In the genomic region with DNA sequence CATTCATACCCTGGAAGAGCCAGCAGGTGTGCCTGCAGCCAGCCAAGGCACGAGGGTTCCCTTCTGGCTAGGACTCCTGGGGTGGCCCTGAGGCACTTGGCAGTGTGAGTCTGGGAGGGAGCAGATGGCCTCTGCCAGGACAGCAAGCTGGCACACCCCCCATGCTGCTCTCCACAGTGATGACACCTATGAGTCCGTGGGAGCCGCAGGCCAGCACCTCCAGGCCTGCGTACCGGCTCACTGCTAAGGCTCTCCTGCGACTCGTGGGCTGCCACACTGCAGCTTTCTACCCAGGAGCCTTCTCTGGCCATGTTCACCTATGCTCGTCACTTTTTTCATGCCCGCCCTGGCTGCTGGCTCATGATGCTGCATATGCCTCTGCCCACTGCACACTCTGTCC, we compare ENCODE assay signal across 16 cellular contexts.
DNase-seq lines count a peak whose midpoint lies in the region; ATAC-seq and TF ChIP-seq lines count a peak whose summit lies in the region.
"Had no signal": no experiment of that assay in that cellular context is flagged by ENCODE, and none has a peak within 500 bp of the region (broad histone marks: within the 10 kb centered on the region; RNA-seq: fewer than 3 reads in every experiment).

No MANE protein-coding gene starts in this region.

- H3K27me3 ChIP-seq in right cardiac atrium (ENCODE audit: control insufficient read depth, insufficient read depth) (no peaks in the 10 kb centered on the region), upper lobe of left lung (no peaks in the 10 kb centered on the region)
- H3K27me3 ChIP-seq in CD8-positive, alpha-beta T cell (ENCODE audit: insufficient read depth, low read length) = no peaks in the 10 kb centered on the region
- H3K27me3 ChIP-seq: BLaER1, colonic mucosa, spleen had no signal

- peaks cover 88% of the 10 kb centered on the region for H3K36me3 Mint-ChIP-seq in brain
- H3K36me3 Mint-ChIP-seq in CD8-positive, alpha-beta T cell = peaks cover 6% of the 10 kb centered on the region
- H3K36me3 Mint-ChIP-seq in activated CD4-positive, alpha-beta T cell treated with anti-CD3 and anti-CD28 coated beads, Interleukin-2, amount 10 ng/mL, durations not matched to agents 7 days and 5 days (ENCODE audit: low read depth) = no peaks in the 10 kb centered on the region

- H3K9me3 ChIP-seq in right cardiac atrium (ENCODE audit: control insufficient read depth, low read length) (no peaks in the 10 kb centered on the region), upper lobe of left lung (no peaks in the 10 kb centered on the region)
- no peaks in the 10 kb centered on the region for H3K9me3 ChIP-seq in CD8-positive, alpha-beta T cell (ENCODE audit: low read length)
- H3K9me3 ChIP-seq: A549, BLaER1, colonic mucosa, spleen had no signal

- CTCF ChIA-PET in CD8-positive, alpha-beta T cell (lab: Charles Lee) = no interaction called here
- CTCF ChIA-PET in activated CD4-positive, alpha-beta T cell treated with anti-CD3 and anti-CD28 coated beads, Interleukin-2, amount 10 ng/mL, durations not matched to agents 7 days and 5 days (lab: Charles Lee) = no interaction called here

- WGBS in right cardiac atrium = 74% methylated on average over 9 of the region's 9 CpGs
- 89 to 90% methylated on average over 7 to 9 of the region's 9 CpGs for WGBS in upper lobe of left lung, 2 donors

- peaks cover 0 to 63% (median 8%) of the 10 kb centered on the region in 4 donors for H3K36me3 ChIP-seq in upper lobe of left lung
- no peaks in the 10 kb centered on the region for H3K36me3 ChIP-seq in CD8-positive, alpha-beta T cell (ENCODE audit: insufficient read depth, low read length)
- H3K36me3 ChIP-seq: colonic mucosa had no signal

- peak overlapping the region; percentile 26 to 77 (median 56) for H3K27ac Mint-ChIP-seq in brain
- H3K27ac Mint-ChIP-seq in CD8-positive, alpha-beta T cell = no peak overlapping the region
- no peak overlapping the region for H3K27ac Mint-ChIP-seq in activated CD4-positive, alpha-beta T cell treated with anti-CD3 and anti-CD28 coated beads, Interleukin-2, amount 10 ng/mL, durations not matched to agents 7 days and 5 days

- no peak for TF ChIP-seq POLR2A in upper lobe of left lung (IDR thresholded peaks at IDR 0.05)

- peak; percentile 34 to 42 for ATAC-seq in right cardiac atrium
- ATAC-seq in upper lobe of left lung (ENCODE audit: low FRiP score in 2 of 2) = peak; percentile 28
- no peak for ATAC-seq in CD8-positive, alpha-beta T cell
- ATAC-seq: activated CD4-positive, CD25-positive, alpha-beta regulatory T cell treated with anti-CD3 and anti-CD28 coated beads, Interleukin-2, amount 50 U/mL, for 24 hours had no signal

- TF ChIP-seq CTCF in brain (conservative IDR thresholded peaks at IDR 0.05) = no peak
- TF ChIP-seq CTCF in upper lobe of left lung (IDR thresholded peaks at IDR 0.05) = no peak
- TF ChIP-seq CTCF in CD8-positive, alpha-beta T cell (IDR thresholded peaks at IDR 0.05) = no peak

- no peaks in the 10 kb centered on the region for H3K4me1 Mint-ChIP-seq in brain
- H3K4me1 Mint-ChIP-seq in CD8-positive, alpha-beta T cell (ENCODE audit: low read depth) = no peaks in the 10 kb centered on the region
- no peaks in the 10 kb centered on the region for H3K4me1 Mint-ChIP-seq in activated CD4-positive, alpha-beta T cell treated with anti-CD3 and anti-CD28 coated beads, Interleukin-2, amount 10 ng/mL, durations not matched to agents 7 days and 5 days

- H3K4me3 Mint-ChIP-seq in brain = no peak overlapping the region
- no peak overlapping the region for H3K4me3 Mint-ChIP-seq in CD8-positive, alpha-beta T cell
- H3K4me3 Mint-ChIP-seq in activated CD4-positive, alpha-beta T cell treated with anti-CD3 and anti-CD28 coated beads, Interleukin-2, amount 10 ng/mL, durations not matched to agents 7 days and 5 days = no peak overlapping the region

- H3K27me3 Mint-ChIP-seq in brain = no peaks in the 10 kb centered on the region
- H3K27me3 Mint-ChIP-seq in CD8-positive, alpha-beta T cell (ENCODE audit: low read depth) = no peaks in the 10 kb centered on the region
- H3K27me3 Mint-ChIP-seq in activated CD4-positive, alpha-beta T cell treated with anti-CD3 and anti-CD28 coated beads, Interleukin-2, amount 10 ng/mL, durations not matched to agents 7 days and 5 days = no peaks in the 10 kb centered on the region

- H3K4me3 ChIP-seq in right cardiac atrium (ENCODE audit: low read length) = no peak overlapping the region
- H3K4me3 ChIP-seq in upper lobe of left lung = no peak overlapping the region
- H3K4me3 ChIP-seq in CD8-positive, alpha-beta T cell (ENCODE audit: low read depth, low read length) = no peak overlapping the region
- H3K4me3 ChIP-seq: A549, BLaER1, colonic mucosa, lung, spleen had no signal

- H3K4me1 ChIP-seq in right cardiac atrium (ENCODE audit: control insufficient read depth, insufficient read depth, low read length) (peaks cover 5% of the 10 kb centered on the region), upper lobe of left lung (no peaks in the 10 kb centered on the region)
- H3K4me1 ChIP-seq in CD8-positive, alpha-beta T cell (ENCODE audit: insufficient read depth, low read length) = no peaks in the 10 kb centered on the region
- H3K4me1 ChIP-seq: A549, BLaER1, colonic mucosa, spleen had no signal

- no peaks in the 10 kb centered on the region for H3K9me3 Mint-ChIP-seq in brain
- no peaks in the 10 kb centered on the region for H3K9me3 Mint-ChIP-seq in CD8-positive, alpha-beta T cell
- H3K9me3 Mint-ChIP-seq in activated CD4-positive, alpha-beta T cell treated with anti-CD3 and anti-CD28 coated beads, Interleukin-2, amount 10 ng/mL, durations not matched to agents 7 days and 5 days = no peaks in the 10 kb centered on the region

- POLR2A ChIA-PET in CD8-positive, alpha-beta T cell (lab: Charles Lee) = no interaction called here
- POLR2A ChIA-PET in activated CD4-positive, alpha-beta T cell treated with anti-CD3 and anti-CD28 coated beads, Interleukin-2, amount 10 ng/mL, durations not matched to agents 7 days and 5 days (lab: Charles Lee) = no interaction called here

- peak; percentile 33 for DNase-seq in NCI-H2107 treated with DMSO at 0.1 percent for 48 hours (lab: John Stamatoyannopoulos, UW; ENCODE audit: unreplicated experiment)
- no peak for DNase-seq in NCI-H2107 (lab: John Stamatoyannopoulos, UW)
- DNase-seq in right cardiac atrium = peak in 1 of 3 donors; percentile 50
- peak in 1 of 2 donors; percentile 41 for DNase-seq in upper lobe of left lung
- DNase-seq in CD8-positive, alpha-beta T cell = no peak
- DNase-seq in activated CD4-positive, alpha-beta T cell treated with anti-CD3 and anti-CD28 coated beads, Interleukin-2, amount 10 ng/mL, durations not matched to agents 7 days and 5 days = no peak
- no peak for DNase-seq in NCI-H1048 (lab: John Stamatoyannopoulos, UW)
- DNase-seq: activated naive CD4-positive, alpha-beta T cell treated with anti-CD3 and anti-CD28 coated beads, Interleukin-2, amount 50 U/mL, for 16 hours; colonic mucosa; NCI-H1694 treated with DMSO at 0.1 percent for 48 hours; spleen had no signal

- H3K27ac ChIP-seq in right cardiac atrium (ENCODE audit: low read length) = peak overlapping the region; percentile 12
- H3K27ac ChIP-seq in upper lobe of left lung = no peak overlapping the region
- H3K27ac ChIP-seq in CD8-positive, alpha-beta T cell (ENCODE audit: low read depth, low read length) = no peak overlapping the region
- H3K27ac ChIP-seq: A549, BLaER1, colonic mucosa, spleen had no signal

- intact Hi-C loops in right cardiac atrium (cut with DNase I) = no loop called here
- intact Hi-C loops in CD8-positive, alpha-beta T cell (cut with DNase I, micrococcal nuclease) = no loop called here

- no peak for TF ChIP-seq EP300 in upper lobe of left lung (IDR thresholded peaks at IDR 0.05)

Comparison
In these comparisons a context has a peak if more than half of its experiments do, and no peak if none do; other contexts are left out.
1. H3K27ac Mint-ChIP-seq: peak in brain (5 of 5); none in CD8-positive, alpha-beta T cell (single experiment) and activated CD4-positive, alpha-beta T cell treated with anti-CD3 and anti-CD28 coated beads, Interleukin-2, amount 10 ng/mL, durations not matched to agents 7 days and 5 days (single experiment).